ENCODE assay signal across 8 cellular contexts in genomic region chr2:63047534-63048281, GRCh38.
A peak's percentile ranks its signal among the peaks of the same experiment; 100 is the strongest.
DNase-seq lines count a peak whose midpoint lies in the region; ATAC-seq and TF ChIP-seq lines count a peak whose summit lies in the region.

No MANE protein-coding gene starts in this region.

- peaks cover 11% of the 10 kb centered on the region for H3K36me3 Mint-ChIP-seq in activated T-cell treated with anti-CD3 and anti-CD28 coated beads, Interleukin-2, amount 50 U/mL, for 24 hours (ENCODE audit: low read depth)

- peaks cover 49% of the 10 kb centered on the region for H3K4me1 Mint-ChIP-seq in activated T-cell treated with anti-CD3 and anti-CD28 coated beads, Interleukin-2, amount 50 U/mL, for 24 hours (ENCODE audit: low read depth)

- DNase-seq in activated CD4-positive, alpha-beta T cell treated with anti-CD3 and anti-CD28 coated beads for 48 hours, result peak; percentile 36
- no peak for DNase-seq in activated CD4-positive, alpha-beta T cell treated with anti-CD3 and anti-CD28 coated beads, Interleukin-2, amount 50 U/mL, for 1 hour
- peak; percentile 45 for DNase-seq in activated T-cell treated with anti-CD3 and anti-CD28 coated beads, Interleukin-2, amount 50 U/mL, for 24 hours
- DNase-seq in iPS-NIHi7 (ENCODE audit: extremely low spot score) (peak; percentile 24), NAMALWA (ENCODE audit: low spot score) (no peak), foreskin fibroblast (no peak)
- DNase-seq in stimulated activated naive CD8-positive, alpha-beta T cell treated with anti-CD3 and anti-CD28 coated beads, Interleukin-15, Interleukin-2, amounts not matched to agents 100 U/mL and 50 U/mL, for 24 hours, result peak; percentile 41
- no peak for DNase-seq in activated effector memory CD4-positive, alpha-beta T cell treated with anti-CD3 and anti-CD28 coated beads, Interleukin-2, amount 50 U/mL, for 16 hours

- H3K27me3 Mint-ChIP-seq in activated T-cell treated with anti-CD3 and anti-CD28 coated beads, Interleukin-2, amount 50 U/mL, for 24 hours, result peaks cover 82% of the 10 kb centered on the region

- no peak overlapping the region for H3K27ac Mint-ChIP-seq in activated T-cell treated with anti-CD3 and anti-CD28 coated beads, Interleukin-2, amount 50 U/mL, for 24 hours

- no peaks in the 10 kb centered on the region for H3K9me3 Mint-ChIP-seq in activated T-cell treated with anti-CD3 and anti-CD28 coated beads, Interleukin-2, amount 50 U/mL, for 24 hours

- no peak for ATAC-seq in stimulated activated naive CD8-positive, alpha-beta T cell treated with anti-CD3 and anti-CD28 coated beads, Interleukin-15, Interleukin-2, amounts not matched to agents 100 U/mL and 50 U/mL, for 24 hours

- peak overlapping the region; percentile 77 for H3K4me3 Mint-ChIP-seq in activated T-cell treated with anti-CD3 and anti-CD28 coated beads, Interleukin-2, amount 50 U/mL, for 24 hours

- H3K4me3 ChIP-seq in foreskin fibroblast (ENCODE audit: low read depth in 1 of 2, low read length in 2 of 2), result no peak overlapping the region

- no peak for TF ChIP-seq CTCF in foreskin fibroblast (IDR thresholded peaks at IDR 0.05; ENCODE audit: low read depth, low read length)

Comparison
In these comparisons a context has a peak if more than half of its experiments do, and no peak if none do; other contexts are left out.
1. DNase-seq: peak in activated CD4-positive, alpha-beta T cell treated with anti-CD3 and anti-CD28 coated beads for 48 hours (single experiment), activated T-cell treated with anti-CD3 and anti-CD28 coated beads, Interleukin-2, amount 50 U/mL, for 24 hours (single experiment), iPS-NIHi7 (single experiment) and stimulated activated naive CD8-positive, alpha-beta T cell treated with anti-CD3 and anti-CD28 coated beads, Interleukin-15, Interleukin-2, amounts not matched to agents 100 U/mL and 50 U/mL, for 24 hours (single experiment); none in activated CD4-positive, alpha-beta T cell treated with anti-CD3 and anti-CD28 coated beads, Interleukin-2, amount 50 U/mL, for 1 hour (single experiment), NAMALWA (single experiment), activated effector memory CD4-positive, alpha-beta T cell treated with anti-CD3 and anti-CD28 coated beads, Interleukin-2, amount 50 U/mL, for 16 hours (single experiment) and foreskin fibroblast (0 of 2).